In genomic region chr15:25775317-25775912, GRCh38 we compare ENCODE assay signal across 8 cellular contexts.
DNase-seq lines count a peak whose midpoint lies in the region; ATAC-seq and TF ChIP-seq lines count a peak whose summit lies in the region.

No MANE protein-coding gene starts in this region.

- peak overlapping the region; percentile 4; the same call in 1 of the 2 replicates for H3K9ac ChIP-seq in BLaER1
- H3K9ac ChIP-seq in GM23248 = peak overlapping the region; percentile 82

- peaks cover 43% of the 10 kb centered on the region for H3F3A ChIP-seq in GM23248 (ENCODE audit: insufficient read depth)

- 1 to 2% methylated on average over 13 of the region's 13 CpGs for WGBS in GM23248 (ENCODE audit: low coverage in 1 of 2, low lambda C conversion rate in 2 of 2, missing lambda C conversion rate in 2 of 2), 2 experiments

- H4K20me1 ChIP-seq in BLaER1 (0 out of 2 replicates have a peak, but pooled peaks cover 12% of the 10 kb centered on the region), GM23248 (ENCODE audit: insufficient read depth) (no peaks in the 10 kb centered on the region)

- DNase-seq in GM23248 (peak; percentile 96), RWPE2 (ENCODE audit: low spot score) (peak; percentile 63), kidney epithelial cell (ENCODE audit: low read depth) (peak; percentile 53), NCI-H1417 treated with DMSO at 0.1 percent for 48 hours (lab: John Stamatoyannopoulos, UW) (no peak), Kasumi-1 (lab: John Stamatoyannopoulos, UW) (no peak), ascending aorta (ENCODE audit: low spot score in 2 of 2) (no peak)

- H3K27ac ChIP-seq in BLaER1 (no peak overlapping the region), GM23248 (peak overlapping the region; percentile 97), RWPE2 (ENCODE audit: poor library complexity, severe bottlenecking) (peak overlapping the region; percentile 27), ascending aorta (peak overlapping the region in 1 of 2 donors; percentile 41)

- H3K36me3 ChIP-seq in BLaER1 (peaks cover 28% of the 10 kb centered on the region), GM23248 (ENCODE audit: low read depth) (peaks cover 6% of the 10 kb centered on the region; the same call in 1 of the 2 replicates), RWPE2 (ENCODE audit: low read depth) (no peaks in the 10 kb centered on the region), kidney epithelial cell (ENCODE audit: control insufficient read depth, insufficient read depth, low read length) (no peaks in the 10 kb centered on the region), ascending aorta (peaks cover 6% of the 10 kb centered on the region in 2 donors)

- H3K9me2 ChIP-seq in GM23248 (ENCODE audit: insufficient read depth) = no peaks in the 10 kb centered on the region

- no peak overlapping the region for H3K4me3 ChIP-seq in BLaER1
- H3K4me3 ChIP-seq in GM23248 = peak overlapping the region; percentile 41
- no peak overlapping the region for H3K4me3 ChIP-seq in RWPE2 (ENCODE audit: severe bottlenecking)
- H3K4me3 ChIP-seq in kidney epithelial cell (ENCODE audit: low read depth, low read length) = no peak overlapping the region
- H3K4me3 ChIP-seq in ascending aorta = no peak overlapping the region

- no peaks in the 10 kb centered on the region for H3K9me3 ChIP-seq in BLaER1
- H3K9me3 ChIP-seq in GM23248 (ENCODE audit: low read depth) = no peaks in the 10 kb centered on the region
- H3K9me3 ChIP-seq in RWPE2 (ENCODE audit: severe bottlenecking) = no peaks in the 10 kb centered on the region
- no peaks in the 10 kb centered on the region for H3K9me3 ChIP-seq in ascending aorta

- in situ Hi-C loops in GM23248 (cut with MboI) = no loop called here

- peaks cover 85% of the 10 kb centered on the region for H3K4me1 ChIP-seq in BLaER1
- peaks cover 25% of the 10 kb centered on the region for H3K4me1 ChIP-seq in GM23248 (ENCODE audit: insufficient read depth)
- H3K4me1 ChIP-seq in RWPE2 (ENCODE audit: insufficient read depth, poor library complexity, severe bottlenecking) = peaks cover 11% of the 10 kb centered on the region
- peaks cover 9 to 25% of the 10 kb centered on the region in 2 donors for H3K4me1 ChIP-seq in ascending aorta

- ATAC-seq in RWPE2 (ENCODE audit: low read depth) (peak; percentile 86), GM19467 (IDR thresholded peaks at IDR 0.05; ENCODE audit: unreplicated experiment) (no peak)

- TF ChIP-seq CTCF in RWPE2 (IDR thresholded peaks at IDR 0.05; ENCODE audit: poor library complexity, severe bottlenecking) (no peak), kidney epithelial cell (IDR thresholded peaks at IDR 0.05; ENCODE audit: insufficient read depth, low read length, poor library complexity, severe bottlenecking) (no peak), ascending aorta (IDR thresholded peaks at IDR 0.05) (no peak)

- H3K4me2 ChIP-seq in BLaER1 = peak overlapping the region; percentile 70
- peak overlapping the region; percentile 75 for H3K4me2 ChIP-seq in GM23248 (ENCODE audit: unreplicated experiment)

- intact Hi-C loops in ascending aorta (cut with DNase I) = no loop called here

- no peak overlapping the region for H2AFZ ChIP-seq in GM23248

- H3K79me2 ChIP-seq in GM23248 (ENCODE audit: insufficient read depth) = peaks cover 82% of the 10 kb centered on the region

- H3K27me3 ChIP-seq in BLaER1 (no peaks in the 10 kb centered on the region), GM23248 (replicated peaks; ENCODE audit: insufficient read depth) (no peaks in the 10 kb centered on the region), RWPE2 (ENCODE audit: insufficient read depth, poor library complexity, severe bottlenecking) (no peaks in the 10 kb centered on the region), kidney epithelial cell (ENCODE audit: control insufficient read depth, insufficient read depth, low read length) (no peaks in the 10 kb centered on the region), ascending aorta (no peaks in the 10 kb centered on the region)

Comparison
In these comparisons a context has a peak if more than half of its experiments do, and no peak if none do; other contexts are left out.
1. DNase-seq: peak in GM23248 (single experiment), RWPE2 (single experiment) and kidney epithelial cell (single experiment); none in NCI-H1417 treated with DMSO at 0.1 percent for 48 hours (single experiment), Kasumi-1 (0 of 2) and ascending aorta (0 of 2).